8 cellular contexts compared by ENCODE assay signal in the genomic region with DNA sequence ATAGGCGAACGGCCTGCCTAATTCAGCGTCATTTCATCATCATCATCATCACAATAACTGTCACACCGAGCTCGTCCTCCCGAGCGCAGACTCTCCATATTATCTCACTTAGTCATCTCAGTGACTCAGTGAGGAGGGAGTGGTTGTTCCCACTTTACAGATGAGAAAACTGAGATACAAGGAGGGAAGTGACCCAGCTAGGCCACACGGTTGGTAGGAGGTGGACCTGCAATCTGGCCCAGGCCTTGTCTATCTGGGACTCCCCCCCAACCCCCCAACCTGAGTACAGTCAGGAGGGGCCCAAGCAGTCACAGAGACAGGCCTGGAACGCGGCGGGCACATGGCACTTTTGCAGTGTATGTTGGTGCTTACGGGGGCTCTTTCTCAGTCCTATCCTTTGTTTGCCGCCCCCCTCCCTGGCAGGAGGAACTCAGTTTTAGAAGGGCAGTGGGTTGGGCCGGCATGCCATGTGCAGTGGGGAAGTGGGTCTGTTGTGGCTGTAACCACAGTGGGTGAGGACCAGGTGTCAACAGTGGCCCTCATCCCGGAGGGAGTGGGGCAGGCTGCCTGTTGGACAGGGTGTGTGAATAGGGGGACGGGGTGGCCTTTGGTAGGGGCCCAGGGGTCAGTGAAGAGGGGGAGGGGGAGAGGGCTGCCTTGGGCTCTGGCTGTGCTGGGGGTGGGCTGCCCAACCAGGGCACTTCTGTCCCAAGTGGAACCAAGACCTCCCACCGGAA. TPM values are rescaled to one million over a fixed set of nuclear protein-coding genes. Genes with fewer than 3 reads are reported as not detected.
DNase-seq lines count a peak whose midpoint lies in the region; ATAC-seq, FAIRE-seq and TF ChIP-seq lines count a peak whose summit lies in the region.

No MANE protein-coding gene starts in this region.

- H3K36me3 ChIP-seq in small intestine (ENCODE audit: control insufficient read depth in 2 of 2, insufficient read depth in 2 of 2, low read length in 2 of 2), result no peaks in the 10 kb centered on the region

- intact Hi-C loops in activated CD8-positive, alpha-beta T cell treated with anti-CD3 and anti-CD28 coated beads for 36 hours (cut with micrococcal nuclease), result no loop called here
- intact Hi-C loops in left cardiac atrium (cut with DNase I), result loop anchor here (5.0 to 10.0 kb wide), 4 partner anchors 108 to 152 kb away; no protein-coding TSS in a partner anchor

- no peaks in the 10 kb centered on the region for H3K9me3 Mint-ChIP-seq in activated CD8-positive, alpha-beta T cell treated with anti-CD3 and anti-CD28 coated beads for 36 hours

- H3K9me3 ChIP-seq in small intestine (ENCODE audit: control insufficient read depth, low read depth), result no peaks in the 10 kb centered on the region

- H3K4me3 ChIP-seq in HL-60 (replicated peaks; ENCODE audit: insufficient read depth, low read length), result peak overlapping the region; percentile 58; the same call in 1 of the 2 replicates
- H3K4me3 ChIP-seq in small intestine (ENCODE audit: low read depth in 1 of 2, low read length in 2 of 2), result peak overlapping the region in 1 of 2 donors; percentile 88

- peak overlapping the region; percentile 34 for H3K4me3 Mint-ChIP-seq in activated CD8-positive, alpha-beta T cell treated with anti-CD3 and anti-CD28 coated beads for 36 hours

- no peak overlapping the region for H3K27ac Mint-ChIP-seq in activated CD8-positive, alpha-beta T cell treated with anti-CD3 and anti-CD28 coated beads for 36 hours

- H3K4me1 ChIP-seq in small intestine (ENCODE audit: control insufficient read depth in 2 of 2, insufficient read depth in 1 of 2, low read depth in 1 of 2, low read length in 1 of 2), result peaks cover 6 to 12% of the 10 kb centered on the region in 2 donors

- H3K27me3 Mint-ChIP-seq in activated CD8-positive, alpha-beta T cell treated with anti-CD3 and anti-CD28 coated beads for 36 hours, result peaks cover 10% of the 10 kb centered on the region

- 73 to 75% (median 75%) methylated on average over 17 of the region's 17 CpGs for WGBS in small intestine, 3 donors

- no peaks in the 10 kb centered on the region for H3K36me3 Mint-ChIP-seq in activated CD8-positive, alpha-beta T cell treated with anti-CD3 and anti-CD28 coated beads for 36 hours (ENCODE audit: low read depth)

- DNase-seq in HL-60 (ENCODE audit: low read depth in 1 of 2, low spot score in 1 of 2) (peak in 1 of 2 experiments; percentile 69), left cardiac atrium (peak; percentile 25), small intestine (peak; percentile 33), Ammon's horn (ENCODE audit: low spot score) (no peak), NCI-H345 (lab: John Stamatoyannopoulos, UW) (no peak), ACHN (no peak)
- DNase-seq in activated CD8-positive, alpha-beta T cell treated with anti-CD3 and anti-CD28 coated beads for 36 hours, result peak; percentile 15
- DNase-seq in stimulated activated CD4-positive, alpha-beta T cell treated with anti-CD3 and anti-CD28 coated beads, Interleukin-4, amount 100 ng/mL, for 1 hour, result no peak

- ATAC-seq in activated CD8-positive, alpha-beta T cell treated with anti-CD3 and anti-CD28 coated beads for 36 hours, result peak; percentile 25
- no peak for ATAC-seq in left cardiac atrium

- POLR2A ChIA-PET in activated CD8-positive, alpha-beta T cell treated with anti-CD3 and anti-CD28 coated beads for 36 hours (lab: Charles Lee), result no interaction called here

- H3K27ac ChIP-seq in HL-60 (replicated peaks), result peak overlapping the region; percentile 71; the same call in 1 of the 2 replicates
- H3K27ac ChIP-seq in small intestine (ENCODE audit: low read depth in 1 of 2, low read length in 1 of 2), result peak overlapping the region; percentile 99

- H3K4me1 Mint-ChIP-seq in activated CD8-positive, alpha-beta T cell treated with anti-CD3 and anti-CD28 coated beads for 36 hours (ENCODE audit: low read depth), result peaks cover 7% of the 10 kb centered on the region

- no peak for TF ChIP-seq CTCF in HL-60 (IDR thresholded peaks at IDR 0.05; ENCODE audit: insufficient read depth, low read length)
- no peak for TF ChIP-seq CTCF in activated CD8-positive, alpha-beta T cell treated with anti-CD3 and anti-CD28 coated beads for 36 hours (IDR thresholded peaks at IDR 0.05)

- CTCF ChIA-PET in activated CD8-positive, alpha-beta T cell treated with anti-CD3 and anti-CD28 coated beads for 36 hours (lab: Charles Lee), result no interaction called here

- in situ Hi-C loops in ACHN (cut with HindIII; ENCODE audit: low pct_ligation_motif_present, low pct_unique_long_range_greater_than_20kb, low sequenced_read_pairs), result no loop called here

- no peak for FAIRE-seq in small intestine (lab: Jason Lieb, UNC)

- H3K27me3 ChIP-seq in HL-60 (ENCODE audit: insufficient read depth, poor library complexity, severe bottlenecking) (no peaks in the 10 kb centered on the region), small intestine (ENCODE audit: control insufficient read depth in 2 of 2, insufficient read depth in 2 of 2, low read length in 2 of 2) (no peaks in the 10 kb centered on the region)

RNA-seq across cellular contexts. Expression of gene RXRA, which starts 1.7 kb away (rescaled TPM):
- 10 to 100 TPM; 23.2 to 23.8 TPM for total RNA-seq in activated CD8-positive, alpha-beta T cell treated with anti-CD3 and anti-CD28 coated beads for 36 hours
- 10 to 100 TPM; 41.6 to 67.7 TPM for total RNA-seq in left cardiac atrium
- 10 to 100 TPM; 30.8 to 48.3 (median 34.7) TPM for polyA plus RNA-seq in small intestine

Comparison
In these comparisons a context has a peak if more than half of its experiments do, and no peak if none do; other contexts are left out.
1. DNase-seq: peak in activated CD8-positive, alpha-beta T cell treated with anti-CD3 and anti-CD28 coated beads for 36 hours (single experiment), left cardiac atrium (single experiment) and small intestine (single experiment); none in Ammon's horn (single experiment), stimulated activated CD4-positive, alpha-beta T cell treated with anti-CD3 and anti-CD28 coated beads, Interleukin-4, amount 100 ng/mL, for 1 hour (single experiment), NCI-H345 (single experiment) and ACHN (single experiment).